1 cellular context compared by ENCODE assay signal in genomic region chr2:150389487-150389886, GRCh38.
TF ChIP-seq lines count a peak whose summit lies in the region.

No MANE protein-coding gene starts in this region.

TF ChIP-seq in IMR-90, 13 proteins besides CTCF, POLR2A, EP300 and RAD21 (continued from another document):
- TF ChIP-seq BHLHE40 (IDR thresholded peaks at IDR 0.05; ENCODE audit: low read depth, low read length) (no peak), MAZ (IDR thresholded peaks at IDR 0.05; ENCODE audit: borderline replicate concordance, low read depth, low read length) (no peak), NFE2L2 (IDR thresholded peaks at IDR 0.05; ENCODE audit: low read depth, low read length) (no peak), FOS (IDR thresholded peaks at IDR 0.05; ENCODE audit: low read depth, low read length) (no peak), SMC3 (IDR thresholded peaks at IDR 0.05; ENCODE audit: low read depth, low read length) (no peak)
TF ChIP-seq in IMR-90: peak in this region for 0.
